In the genomic region with DNA sequence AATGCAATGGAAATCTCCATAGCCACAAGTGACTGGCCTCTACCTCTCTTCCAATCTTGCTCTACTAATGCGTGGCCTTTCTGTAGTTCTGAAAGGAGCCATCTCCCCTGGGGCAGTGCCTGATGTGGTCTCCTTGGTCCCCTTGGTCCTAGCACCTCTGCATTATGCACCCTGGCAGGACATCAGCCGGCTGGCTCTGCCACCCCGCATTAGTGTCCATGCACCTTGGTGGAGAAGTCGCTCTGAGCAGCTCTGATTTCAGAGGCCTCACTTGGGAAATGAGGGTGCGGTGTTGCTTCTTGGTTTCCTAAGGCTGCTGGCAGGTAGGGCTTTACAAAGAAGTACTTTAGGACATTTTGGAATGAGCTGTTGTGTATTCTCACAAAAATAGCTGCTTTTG, we compare ENCODE assay signal across 15 cellular contexts.
DNase-seq lines count a peak whose midpoint lies in the region; ATAC-seq and TF ChIP-seq lines count a peak whose summit lies in the region.
"Had no signal": no experiment of that assay in that cellular context is flagged by ENCODE, and none has a peak within 500 bp of the region (broad histone marks: within the 10 kb centered on the region; RNA-seq: fewer than 3 reads in every experiment).

No MANE protein-coding gene starts in this region.

- H2AFZ ChIP-seq in osteoblast (ENCODE audit: low read length): no peak overlapping the region
- H2AFZ ChIP-seq: GM23248 had no signal

- H3K27ac ChIP-seq in osteoblast (ENCODE audit: low read depth, low read length): no peak overlapping the region
- H3K27ac ChIP-seq: 22Rv1, A549, C4-2B, GM23248 had no signal

- H3K4me2 ChIP-seq in osteoblast (ENCODE audit: insufficient read depth, low read length): no peak overlapping the region
- H3K4me2 ChIP-seq: A549 had no signal

- H3K27me3 ChIP-seq in osteoblast (ENCODE audit: insufficient read depth, low read length): no peaks in the 10 kb centered on the region

- H3K4me3 ChIP-seq in osteoblast (ENCODE audit: insufficient read depth, low read length): no peak overlapping the region
- H3K4me3 ChIP-seq: A549, GM23248, HAP-1 had no signal

- peak overlapping the region; percentile 2 for H3K27ac Mint-ChIP-seq in activated T-cell treated with anti-CD3 and anti-CD28 coated beads, Interleukin-2, amount 50 U/mL, for 72 hours
- H3K27ac Mint-ChIP-seq in neural crest cell (ENCODE audit: unreplicated experiment): no peak overlapping the region
- H3K27ac Mint-ChIP-seq: CD4-positive, alpha-beta T cell had no signal

- H3K9me3 Mint-ChIP-seq in activated T-cell treated with anti-CD3 and anti-CD28 coated beads, Interleukin-2, amount 50 U/mL, for 72 hours: no peaks in the 10 kb centered on the region
- no peaks in the 10 kb centered on the region for H3K9me3 Mint-ChIP-seq in neural crest cell
- H3K9me3 Mint-ChIP-seq: CD4-positive, alpha-beta T cell had no signal

- no peak overlapping the region for H3K4me3 Mint-ChIP-seq in activated T-cell treated with anti-CD3 and anti-CD28 coated beads, Interleukin-2, amount 50 U/mL, for 72 hours
- H3K4me3 Mint-ChIP-seq in neural crest cell: peak overlapping the region; percentile 27
- H3K4me3 Mint-ChIP-seq: CD4-positive, alpha-beta T cell had no signal

- no peak for ATAC-seq in activated T-cell treated with anti-CD3 and anti-CD28 coated beads, Interleukin-2, amount 50 U/mL, for 72 hours (replicated peaks in 1 of 2)

- no peaks in the 10 kb centered on the region for H3K4me1 ChIP-seq in osteoblast (ENCODE audit: insufficient read depth, low read length)
- H3K4me1 ChIP-seq: A549, Caco-2, HAP-1 had no signal

- H3K36me3 Mint-ChIP-seq in activated T-cell treated with anti-CD3 and anti-CD28 coated beads, Interleukin-2, amount 50 U/mL, for 72 hours (ENCODE audit: insufficient read depth in 2 of 2): no peaks in the 10 kb centered on the region
- H3K36me3 Mint-ChIP-seq in neural crest cell (ENCODE audit: low read depth): no peaks in the 10 kb centered on the region

- H3K79me2 ChIP-seq in osteoblast (ENCODE audit: insufficient read depth, low read length): no peaks in the 10 kb centered on the region

- no peak for DNase-seq in activated T-cell treated with anti-CD3 and anti-CD28 coated beads, Interleukin-2, amount 50 U/mL, for 72 hours
- no peak for DNase-seq in activated T-cell treated with anti-CD3 and anti-CD28 coated beads, Interleukin-2, amount 50 U/mL, for 1 hour
- DNase-seq in islet precursor cell: peak; percentile 20
- DNase-seq in neural crest cell (ENCODE audit: low read depth, low spot score): no peak
- DNase-seq in osteoblast (ENCODE audit: insufficient read length, low spot score, missing footprints): no peak
- DNase-seq in anterior cingulate cortex (lab: John Stamatoyannopoulos, UW): no peak
- DNase-seq in stimulated activated CD4-positive, alpha-beta T cell treated with anti-CD3 and anti-CD28 coated beads, Interleukin-12 subunit alpha, Interleukin-12 subunit beta, amount 100 ng/mL, for 4 hours: no peak
- DNase-seq: AML-193; Caco-2; CD4-positive, alpha-beta T cell; GM23248 had no signal

- H3K27me3 Mint-ChIP-seq in activated T-cell treated with anti-CD3 and anti-CD28 coated beads, Interleukin-2, amount 50 U/mL, for 72 hours (ENCODE audit: low read depth): no peaks in the 10 kb centered on the region
- no peaks in the 10 kb centered on the region for H3K27me3 Mint-ChIP-seq in neural crest cell (ENCODE audit: low read depth)
- H3K27me3 Mint-ChIP-seq: CD4-positive, alpha-beta T cell had no signal

- no peaks in the 10 kb centered on the region for H3K36me3 ChIP-seq in osteoblast (ENCODE audit: insufficient read depth, low read length)
- H3K36me3 ChIP-seq: HAP-1 had no signal

- H4K20me1 ChIP-seq in osteoblast (ENCODE audit: insufficient read depth, low read length): peaks cover 11% of the 10 kb centered on the region

- no peaks in the 10 kb centered on the region for H3K4me1 Mint-ChIP-seq in activated T-cell treated with anti-CD3 and anti-CD28 coated beads, Interleukin-2, amount 50 U/mL, for 72 hours (ENCODE audit: low read depth)
- H3K4me1 Mint-ChIP-seq in neural crest cell: peaks cover 62% of the 10 kb centered on the region

- TF ChIP-seq CTCF in neural crest cell (conservative IDR thresholded peaks at IDR 0.05) (no peak), osteoblast (IDR thresholded peaks at IDR 0.05; ENCODE audit: extremely low read depth, low read depth, low read length) (no peak)

- H3K9me3 ChIP-seq in osteoblast (ENCODE audit: low read depth, low read length): no peaks in the 10 kb centered on the region
- H3K9me3 ChIP-seq: A549, Caco-2, HAP-1 had no signal
